1 cellular context compared by ENCODE assay signal in the genomic region with DNA sequence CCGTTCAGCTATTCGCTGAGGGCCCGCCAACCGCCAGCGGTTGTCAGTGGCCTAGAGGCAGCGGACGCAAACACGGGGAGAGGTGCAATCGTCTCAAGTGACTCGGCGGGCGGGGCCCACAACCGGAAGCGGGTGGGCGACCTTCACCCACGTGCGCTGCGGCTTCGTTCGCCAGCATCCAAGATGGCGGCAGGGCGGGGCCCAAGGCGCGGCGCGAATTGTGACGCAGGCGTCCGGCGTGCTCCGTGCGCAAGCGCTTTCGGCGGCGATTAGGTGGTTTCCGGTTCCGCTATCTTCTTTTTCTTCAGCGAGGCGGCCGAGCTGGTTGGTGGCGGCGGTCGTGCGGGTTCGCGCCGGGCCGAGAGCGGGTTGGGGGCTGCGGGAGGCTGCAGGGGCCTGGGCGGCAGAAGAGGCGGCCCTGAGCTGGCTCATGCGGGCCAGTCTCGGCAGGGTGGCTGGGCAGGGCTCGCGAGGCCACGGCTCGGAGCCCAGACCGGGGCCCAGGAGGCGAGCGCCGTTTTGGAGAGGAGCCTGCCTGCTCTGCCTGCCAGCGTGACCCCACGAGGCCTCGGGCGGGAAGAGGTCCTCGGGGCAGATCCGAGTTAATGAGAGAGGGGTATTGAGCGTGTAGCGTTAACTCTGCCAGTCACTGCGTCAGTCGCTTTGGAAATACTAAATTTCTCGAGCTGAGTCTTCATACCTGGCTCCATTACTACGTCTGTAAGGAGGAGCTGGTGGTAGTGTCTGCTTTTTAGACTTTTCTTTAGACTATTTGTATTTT.
A peak's percentile ranks its signal among the peaks of the same experiment; 100 is the strongest.
TF ChIP-seq lines count a peak whose summit lies in the region.

Gene UBA52, plus strand, starts transcription at position 294 of the 781 bp plus-strand sequence. CDS start 1,444 bp downstream, outside the sequence.

TF ChIP-seq in HepG2, 621 proteins besides CTCF, POLR2A, EP300 and RAD21 (continued from another document and continues in another):
- TF ChIP-seq, protein P1, sequence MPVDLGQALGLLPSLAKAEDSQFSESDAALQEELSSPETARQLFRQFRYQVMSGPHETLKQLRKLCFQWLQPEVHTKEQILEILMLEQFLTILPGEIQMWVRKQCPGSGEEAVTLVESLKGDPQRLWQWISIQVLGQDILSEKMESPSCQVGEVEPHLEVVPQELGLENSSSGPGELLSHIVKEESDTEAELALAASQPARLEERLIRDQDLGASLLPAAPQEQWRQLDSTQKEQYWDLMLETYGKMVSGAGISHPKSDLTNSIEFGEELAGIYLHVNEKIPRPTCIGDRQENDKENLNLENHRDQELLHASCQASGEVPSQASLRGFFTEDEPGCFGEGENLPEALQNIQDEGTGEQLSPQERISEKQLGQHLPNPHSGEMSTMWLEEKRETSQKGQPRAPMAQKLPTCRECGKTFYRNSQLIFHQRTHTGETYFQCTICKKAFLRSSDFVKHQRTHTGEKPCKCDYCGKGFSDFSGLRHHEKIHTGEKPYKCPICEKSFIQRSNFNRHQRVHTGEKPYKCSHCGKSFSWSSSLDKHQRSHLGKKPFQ (CRISPR knock-in tag; IDR thresholded peaks at IDR 0.05; ENCODE audit: insufficient replicate concordance), result peak; percentile 70
- TF ChIP-seq ZSCAN9 (CRISPR knock-in tag; IDR thresholded peaks at IDR 0.05; ENCODE audit: borderline replicate concordance) (peak; percentile 43; the same call in 1 of the 2 replicates), JUND (CRISPR knock-in tag; IDR thresholded peaks at IDR 0.05) (0 out of 2 replicates have a peak, but pooled peaks have one; percentile 36), ZNF3 (CRISPR knock-in tag; IDR thresholded peaks at IDR 0.05) (0 out of 2 replicates have a peak, but pooled peaks have one; percentile 27), REST (IDR thresholded peaks at IDR 0.05; ENCODE audit: borderline replicate concordance in 1 of 2, low read depth in 1 of 2, low read length in 2 of 2) (peak in 1 of 2 experiments; percentile 59; a peak in 1 of 4 replicates), PHF5A (CRISPR knock-in tag; IDR thresholded peaks at IDR 0.05; ENCODE audit: low read depth, unreplicated experiment) (no peak), ZNF10 (CRISPR knock-in tag; IDR thresholded peaks at IDR 0.05; ENCODE audit: borderline replicate concordance, low read depth) (no peak), NCOA5 (CRISPR knock-in tag; IDR thresholded peaks at IDR 0.05) (peak; percentile 24; the same call in 1 of the 2 replicates), ZNF766 (CRISPR knock-in tag; IDR thresholded peaks at IDR 0.05; ENCODE audit: borderline replicate concordance) (peak; percentile 57; the same call in 1 of the 2 replicates), ZNF768 (CRISPR knock-in tag; IDR thresholded peaks at IDR 0.05) (peak; percentile 55; the same call in 1 of the 2 replicates), WIZ (CRISPR knock-in tag; IDR thresholded peaks at IDR 0.05) (no peak), ZFP36L2 (CRISPR knock-in tag; IDR thresholded peaks at IDR 0.05) (no peak), REPIN1 (CRISPR knock-in tag; IDR thresholded peaks at IDR 0.05; ENCODE audit: borderline replicate concordance, low read depth) (peak; percentile 98), CBX1 (IDR thresholded peaks at IDR 0.05; ENCODE audit: low read depth) (peak; percentile 84), PHF21A (CRISPR knock-in tag; IDR thresholded peaks at IDR 0.05) (peak; percentile 90), ZBTB7A (CRISPR knock-in tag; IDR thresholded peaks at IDR 0.05) (peak; percentile 63; the same call in 1 of the 2 replicates), NCOA2 (CRISPR knock-in tag; IDR thresholded peaks at IDR 0.05) (peak; percentile 68; the same call in 1 of the 2 replicates), ZNF710 (CRISPR knock-in tag; IDR thresholded peaks at IDR 0.05; ENCODE audit: borderline replicate concordance) (peak; percentile 18; the same call in 1 of the 2 replicates), ZNF496 (CRISPR knock-in tag; IDR thresholded peaks at IDR 0.05; ENCODE audit: insufficient replicate concordance) (no peak), IKZF1 (IDR thresholded peaks at IDR 0.05) (no peak), BORCS8-MEF2B (CRISPR knock-in tag; IDR thresholded peaks at IDR 0.05) (peak; percentile 80; the same call in 1 of the 2 replicates), ZNF644 (CRISPR knock-in tag; IDR thresholded peaks at IDR 0.05; ENCODE audit: low read depth) (no peak), SMYD3 (CRISPR knock-in tag; IDR thresholded peaks at IDR 0.05) (no peak), NFIB (CRISPR knock-in tag; IDR thresholded peaks at IDR 0.05; ENCODE audit: borderline replicate concordance) (no peak), MXD4 (CRISPR knock-in tag; IDR thresholded peaks at IDR 0.05) (peak; percentile 100), ZNF256 (CRISPR knock-in tag; conservative IDR thresholded peaks at IDR 0.05) (no peak), E2F2 (CRISPR knock-in tag; IDR thresholded peaks at IDR 0.05; ENCODE audit: borderline replicate concordance) (no peak), PPARG (CRISPR knock-in tag; conservative IDR thresholded peaks at IDR 0.05) (peak; percentile 80), E2F5 (CRISPR knock-in tag; conservative IDR thresholded peaks at IDR 0.05) (peak; percentile 78), PRMT3 (CRISPR knock-in tag; IDR thresholded peaks at IDR 0.05; ENCODE audit: borderline replicate concordance, low read depth) (no peak), NFE2L2 (IDR thresholded peaks at IDR 0.05; ENCODE audit: low read length) (no peak), PHF20 (CRISPR knock-in tag; IDR thresholded peaks at IDR 0.05) (peak; percentile 92), FLYWCH1 (CRISPR knock-in tag; IDR thresholded peaks at IDR 0.05) (peak; percentile 74; the same call in 1 of the 2 replicates), DNMT3B (CRISPR knock-in tag; conservative IDR thresholded peaks at IDR 0.05) (peak; percentile 35), SP4 (CRISPR knock-in tag; IDR thresholded peaks at IDR 0.05) (peak; percentile 99), TBX2 (CRISPR knock-in tag; IDR thresholded peaks at IDR 0.05; ENCODE audit: borderline replicate concordance) (peak; percentile 92), KLF13 (CRISPR knock-in tag; IDR thresholded peaks at IDR 0.05) (no peak), ZNF552 (CRISPR knock-in tag; IDR thresholded peaks at IDR 0.05; ENCODE audit: borderline replicate concordance) (peak; percentile 78; the same call in 1 of the 2 replicates), ZFP36L1 (CRISPR knock-in tag; IDR thresholded peaks at IDR 0.05) (no peak; the same call in 1 of the 2 replicates), ZNF232 (CRISPR knock-in tag; IDR thresholded peaks at IDR 0.05; ENCODE audit: borderline replicate concordance) (peak; percentile 1; the same call in 1 of the 2 replicates), ZNF615 (CRISPR knock-in tag; IDR thresholded peaks at IDR 0.05; ENCODE audit: borderline replicate concordance) (no peak), TSC22D2 (CRISPR knock-in tag; IDR thresholded peaks at IDR 0.05; ENCODE audit: borderline replicate concordance) (peak; percentile 92; the same call in 1 of the 2 replicates)
- TF ChIP-seq, protein P2, sequence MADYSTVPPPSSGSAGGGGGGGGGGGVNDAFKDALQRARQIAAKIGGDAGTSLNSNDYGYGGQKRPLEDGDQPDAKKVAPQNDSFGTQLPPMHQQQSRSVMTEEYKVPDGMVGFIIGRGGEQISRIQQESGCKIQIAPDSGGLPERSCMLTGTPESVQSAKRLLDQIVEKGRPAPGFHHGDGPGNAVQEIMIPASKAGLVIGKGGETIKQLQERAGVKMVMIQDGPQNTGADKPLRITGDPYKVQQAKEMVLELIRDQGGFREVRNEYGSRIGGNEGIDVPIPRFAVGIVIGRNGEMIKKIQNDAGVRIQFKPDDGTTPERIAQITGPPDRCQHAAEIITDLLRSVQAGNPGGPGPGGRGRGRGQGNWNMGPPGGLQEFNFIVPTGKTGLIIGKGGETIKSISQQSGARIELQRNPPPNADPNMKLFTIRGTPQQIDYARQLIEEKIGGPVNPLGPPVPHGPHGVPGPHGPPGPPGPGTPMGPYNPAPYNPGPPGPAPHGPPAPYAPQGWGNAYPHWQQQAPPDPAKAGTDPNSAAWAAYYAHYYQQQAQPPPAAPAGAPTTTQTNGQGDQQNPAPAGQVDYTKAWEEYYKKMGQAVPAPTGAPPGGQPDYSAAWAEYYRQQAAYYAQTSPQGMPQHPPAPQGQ (CRISPR knock-in tag; IDR thresholded peaks at IDR 0.05; ENCODE audit: borderline replicate concordance), result no peak
- TF ChIP-seq, protein P3, sequence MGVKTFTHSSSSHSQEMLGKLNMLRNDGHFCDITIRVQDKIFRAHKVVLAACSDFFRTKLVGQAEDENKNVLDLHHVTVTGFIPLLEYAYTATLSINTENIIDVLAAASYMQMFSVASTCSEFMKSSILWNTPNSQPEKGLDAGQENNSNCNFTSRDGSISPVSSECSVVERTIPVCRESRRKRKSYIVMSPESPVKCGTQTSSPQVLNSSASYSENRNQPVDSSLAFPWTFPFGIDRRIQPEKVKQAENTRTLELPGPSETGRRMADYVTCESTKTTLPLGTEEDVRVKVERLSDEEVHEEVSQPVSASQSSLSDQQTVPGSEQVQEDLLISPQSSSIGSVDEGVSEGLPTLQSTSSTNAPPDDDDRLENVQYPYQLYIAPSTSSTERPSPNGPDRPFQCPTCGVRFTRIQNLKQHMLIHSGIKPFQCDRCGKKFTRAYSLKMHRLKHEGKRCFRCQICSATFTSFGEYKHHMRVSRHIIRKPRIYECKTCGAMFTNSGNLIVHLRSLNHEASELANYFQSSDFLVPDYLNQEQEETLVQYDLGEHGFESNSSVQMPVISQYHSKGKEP (CRISPR knock-in tag; IDR thresholded peaks at IDR 0.05), result peak; percentile 89
- TF ChIP-seq, protein P4, sequence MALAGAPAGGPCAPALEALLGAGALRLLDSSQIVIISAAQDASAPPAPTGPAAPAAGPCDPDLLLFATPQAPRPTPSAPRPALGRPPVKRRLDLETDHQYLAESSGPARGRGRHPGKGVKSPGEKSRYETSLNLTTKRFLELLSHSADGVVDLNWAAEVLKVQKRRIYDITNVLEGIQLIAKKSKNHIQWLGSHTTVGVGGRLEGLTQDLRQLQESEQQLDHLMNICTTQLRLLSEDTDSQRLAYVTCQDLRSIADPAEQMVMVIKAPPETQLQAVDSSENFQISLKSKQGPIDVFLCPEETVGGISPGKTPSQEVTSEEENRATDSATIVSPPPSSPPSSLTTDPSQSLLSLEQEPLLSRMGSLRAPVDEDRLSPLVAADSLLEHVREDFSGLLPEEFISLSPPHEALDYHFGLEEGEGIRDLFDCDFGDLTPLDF (CRISPR knock-in tag; IDR thresholded peaks at IDR 0.05), result peak; percentile 87
- TF ChIP-seq, protein P5, sequence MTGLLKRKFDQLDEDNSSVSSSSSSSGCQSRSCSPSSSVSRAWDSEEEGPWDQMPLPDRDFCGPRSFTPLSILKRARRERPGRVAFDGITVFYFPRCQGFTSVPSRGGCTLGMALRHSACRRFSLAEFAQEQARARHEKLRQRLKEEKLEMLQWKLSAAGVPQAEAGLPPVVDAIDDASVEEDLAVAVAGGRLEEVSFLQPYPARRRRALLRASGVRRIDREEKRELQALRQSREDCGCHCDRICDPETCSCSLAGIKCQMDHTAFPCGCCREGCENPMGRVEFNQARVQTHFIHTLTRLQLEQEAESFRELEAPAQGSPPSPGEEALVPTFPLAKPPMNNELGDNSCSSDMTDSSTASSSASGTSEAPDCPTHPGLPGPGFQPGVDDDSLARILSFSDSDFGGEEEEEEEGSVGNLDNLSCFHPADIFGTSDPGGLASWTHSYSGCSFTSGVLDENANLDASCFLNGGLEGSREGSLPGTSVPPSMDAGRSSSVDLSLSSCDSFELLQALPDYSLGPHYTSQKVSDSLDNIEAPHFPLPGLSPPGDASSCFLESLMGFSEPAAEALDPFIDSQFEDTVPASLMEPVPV (CRISPR knock-in tag; IDR thresholded peaks at IDR 0.05), result peak; percentile 65
